Comparison of ENCODE assay signal across 1 cellular context in genomic region chr2:234835738-234836137, GRCh38.
TF ChIP-seq lines count a peak whose summit lies in the region.

No MANE protein-coding gene starts in this region.

TF ChIP-seq in IMR-90, 13 proteins besides CTCF, POLR2A, EP300 and RAD21:
- TF ChIP-seq CHD1 (IDR thresholded peaks at IDR 0.05; ENCODE audit: low read depth, low read length) = no peak
- TF ChIP-seq RFX5 (IDR thresholded peaks at IDR 0.05; ENCODE audit: low read depth, low read length) = no peak
